Comparison of ENCODE assay signal across 11 cellular contexts in the genomic region with DNA sequence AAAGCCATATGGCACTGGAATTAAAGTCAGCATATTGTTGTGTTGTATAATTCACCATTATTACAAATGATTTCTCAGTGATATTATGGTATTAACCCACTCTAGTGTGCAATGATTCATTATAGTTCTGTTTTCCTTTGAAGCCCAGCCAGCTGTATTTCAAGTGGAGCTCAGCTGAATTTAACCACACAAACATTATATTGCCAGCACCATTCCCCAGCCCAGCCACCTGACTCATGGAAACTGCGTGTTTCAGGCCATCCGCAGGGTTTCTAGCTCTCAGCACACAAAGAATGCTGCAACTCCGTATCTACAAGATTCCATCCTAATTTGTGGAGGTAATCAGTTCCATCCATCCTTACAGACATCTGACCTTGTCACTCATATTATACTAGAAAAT.
DNase-seq lines count a peak whose midpoint lies in the region; ATAC-seq and TF ChIP-seq lines count a peak whose summit lies in the region.
"Had no signal": no experiment of that assay in that cellular context is flagged by ENCODE, and none has a peak within 500 bp of the region (broad histone marks: within the 10 kb centered on the region; RNA-seq: fewer than 3 reads in every experiment).

No MANE protein-coding gene starts in this region.

- intact Hi-C loops in CD4-positive, alpha-beta T cell (cut with DNase I, micrococcal nuclease) = no loop called here

- H3K4me1 Mint-ChIP-seq in WTC11 = peaks cover 2% of the 10 kb centered on the region; the same call in 1 of the 2 replicates
- H3K4me1 Mint-ChIP-seq in CD4-positive, alpha-beta T cell (ENCODE audit: low read depth) = no peaks in the 10 kb centered on the region
- H3K4me1 Mint-ChIP-seq: B cell had no signal

- TF ChIP-seq CTCF in foreskin keratinocyte (conservative IDR thresholded peaks at IDR 0.05) (no peak), WTC11 (IDR thresholded peaks at IDR 0.05) (no peak), coronary artery (IDR thresholded peaks at IDR 0.05) (no peak)
- no peak for TF ChIP-seq CTCF in CD4-positive, alpha-beta T cell (IDR thresholded peaks at IDR 0.05)

- POLR2A ChIA-PET in WTC11 (lab: Charles Lee) = no interaction called here
- POLR2A ChIA-PET in CD4-positive, alpha-beta T cell (lab: Charles Lee) = no interaction called here

- H3K36me3 Mint-ChIP-seq in WTC11 = 0 out of 2 replicates have a peak, but pooled peaks cover 5% of the 10 kb centered on the region
- no peaks in the 10 kb centered on the region for H3K36me3 Mint-ChIP-seq in CD4-positive, alpha-beta T cell (ENCODE audit: low read depth)

- ATAC-seq in foreskin keratinocyte (peak; percentile 58), WTC11 (no peak), GM18519 (IDR thresholded peaks at IDR 0.05; ENCODE audit: low FRiP score, unreplicated experiment) (no peak)
- no peak for ATAC-seq in CD4-positive, alpha-beta T cell (ENCODE audit: poor library complexity)
- ATAC-seq: Panc1 had no signal

- no peak overlapping the region for H3K27ac ChIP-seq in foreskin keratinocyte
- H3K27ac ChIP-seq in coronary artery = no peak overlapping the region
- no peak overlapping the region for H3K27ac ChIP-seq in CD4-positive, alpha-beta T cell (ENCODE audit: low read depth, low read length)

- H3K4me3 Mint-ChIP-seq in WTC11 = no peak overlapping the region
- H3K4me3 Mint-ChIP-seq in CD4-positive, alpha-beta T cell = no peak overlapping the region
- H3K4me3 Mint-ChIP-seq: B cell had no signal

- CTCF ChIA-PET in WTC11 (lab: Charles Lee) = no interaction called here
- CTCF ChIA-PET in CD4-positive, alpha-beta T cell (lab: Charles Lee) = no interaction called here

- no peaks in the 10 kb centered on the region for H3K4me1 ChIP-seq in foreskin keratinocyte

- DNase-seq in COLO668 (lab: John Stamatoyannopoulos, UW; ENCODE audit: unreplicated experiment) (peak; percentile 10), NCI-H1105 (lab: John Stamatoyannopoulos, UW) (peak; percentile 81), NCI-H69 (lab: John Stamatoyannopoulos, UW) (peak; percentile 100), foreskin keratinocyte (peak in 1 of 2 donors; percentile 38), WTC11 (ENCODE audit: low spot score) (no peak), coronary artery (ENCODE audit: low spot score) (no peak)
- no peak for DNase-seq in CD4-positive, alpha-beta T cell
- DNase-seq: glutamatergic neuron had no signal

- no peaks in the 10 kb centered on the region for H3K27me3 Mint-ChIP-seq in WTC11 (ENCODE audit: low read depth)
- peaks cover 5% of the 10 kb centered on the region for H3K27me3 Mint-ChIP-seq in CD4-positive, alpha-beta T cell

- peaks cover 7% of the 10 kb centered on the region for H3K9me3 Mint-ChIP-seq in WTC11
- no peaks in the 10 kb centered on the region for H3K9me3 Mint-ChIP-seq in CD4-positive, alpha-beta T cell

- H3K27ac Mint-ChIP-seq in WTC11 = no peak overlapping the region
- H3K27ac Mint-ChIP-seq in CD4-positive, alpha-beta T cell = no peak overlapping the region
- H3K27ac Mint-ChIP-seq: B cell had no signal

- no peak overlapping the region for H3K4me3 ChIP-seq in coronary artery

- H3K27me3 ChIP-seq in foreskin keratinocyte = no peaks in the 10 kb centered on the region
- H3K27me3 ChIP-seq in CD4-positive, alpha-beta T cell (ENCODE audit: control insufficient read depth, insufficient read depth, low read length) = no peaks in the 10 kb centered on the region

- H3K9me3 ChIP-seq in CD4-positive, alpha-beta T cell (ENCODE audit: control insufficient read depth, low read length) = no peaks in the 10 kb centered on the region

TF ChIP-seq in WTC11, 78 proteins besides CTCF, POLR2A, EP300 and RAD21:
- TF ChIP-seq FOXJ3 (CRISPR knock-in tag; IDR thresholded peaks at IDR 0.05; ENCODE audit: borderline replicate concordance) (no peak), RELA (CRISPR knock-in tag; IDR thresholded peaks at IDR 0.05; ENCODE audit: borderline replicate concordance) (no peak)
TF ChIP-seq in WTC11: peak in this region for 0.

Comparison
In these comparisons a context has a peak if more than half of its experiments do, and no peak if none do; other contexts are left out.
1. DNase-seq: peak in COLO668 (single experiment), NCI-H1105 (single experiment) and NCI-H69 (single experiment); none in WTC11 (single experiment), coronary artery (single experiment) and CD4-positive, alpha-beta T cell (0 of 10).